23 cellular contexts compared by ENCODE assay signal in genomic region chr7:8823486-8823885, GRCh38.
DNase-seq lines count a peak whose midpoint lies in the region; ATAC-seq and TF ChIP-seq lines count a peak whose summit lies in the region.
"Had no signal": no experiment of that assay in that cellular context is flagged by ENCODE, and none has a peak within 500 bp of the region (broad histone marks: within the 10 kb centered on the region; RNA-seq: fewer than 3 reads in every experiment).

No MANE protein-coding gene starts in this region.

- DNase-seq in DMS 273 (lab: John Stamatoyannopoulos, UW; ENCODE audit: unreplicated experiment) (peak; percentile 65), DMS 273 treated with DMSO at 0.1 percent for 48 hours (lab: John Stamatoyannopoulos, UW) (no peak), DMS53 treated with DMSO at 0.1 percent for 48 hours (lab: John Stamatoyannopoulos, UW; ENCODE audit: unreplicated experiment) (peak; percentile 20), NAMALWA (ENCODE audit: low spot score) (peak; percentile 14), NCI-H446 treated with DMSO at 0.1 percent for 48 hours (lab: John Stamatoyannopoulos, UW) (no peak), T-helper 2 cell (no peak)
- DNase-seq: activated CD4-positive, alpha-beta T cell treated with anti-CD3 and anti-CD28 coated beads, Interleukin-2, amount 10 ng/mL, durations not matched to agents 7 days and 5 days; activated T-cell treated with anti-CD3 and anti-CD28 coated beads, Interleukin-2, amount 50 U/mL, for 4 hours; CD4-positive, alpha-beta memory T cell; dermis blood vessel endothelial cell; esophagus squamous epithelium; GF-D8; NCI-H2081; pancreas; retina; stimulated activated CD8-positive, alpha-beta memory T cell treated with anti-CD3 and anti-CD28 coated beads, Interleukin-4, amount 100 ng/mL, for 48 hours; stimulated activated naive CD8-positive, alpha-beta T cell treated with anti-CD3 and anti-CD28 coated beads, Interleukin-15, amount 100 ng/mL, for 72 hours; T-helper 9 cell had no signal

- no peak for ATAC-seq in HG03571 (IDR thresholded peaks at IDR 0.05; ENCODE audit: unreplicated experiment)
- ATAC-seq: activated T-cell treated with anti-CD3 and anti-CD28 coated beads, Interleukin-2, amount 50 U/mL, for 4 hours; pancreas; stimulated activated naive CD8-positive, alpha-beta T cell treated with anti-CD3 and anti-CD28 coated beads, Interleukin-15, amount 100 ng/mL, for 72 hours; WTC11 had no signal

- peak; percentile 68 for TF ChIP-seq CTCF in VCaP (conservative IDR thresholded peaks at IDR 0.05)

- H3K27ac ChIP-seq in VCaP = no peak overlapping the region
- H3K27ac ChIP-seq: esophagus squamous epithelium, pancreas, skin epidermis, vagina had no signal

Comparison
In these comparisons a context has a peak if more than half of its experiments do, and no peak if none do; other contexts are left out.
1. DNase-seq: peak in DMS 273 (single experiment), DMS53 treated with DMSO at 0.1 percent for 48 hours (single experiment) and NAMALWA (single experiment); none in DMS 273 treated with DMSO at 0.1 percent for 48 hours (single experiment), NCI-H446 treated with DMSO at 0.1 percent for 48 hours (single experiment) and T-helper 2 cell (0 of 5).